In genomic region chrX:102899940-102900916, GRCh38 we compare ENCODE assay signal across 8 cellular contexts. TPM values are rescaled to one million over a fixed set of nuclear protein-coding genes. Genes with fewer than 3 reads are reported as not detected.
DNase-seq lines count a peak whose midpoint lies in the region; ATAC-seq and TF ChIP-seq lines count a peak whose summit lies in the region.

No MANE protein-coding gene starts in this region.

- ATAC-seq in HG03378 (IDR thresholded peaks at IDR 0.05; ENCODE audit: unreplicated experiment), result peak; percentile 84
- peak; percentile 81 for ATAC-seq in activated CD8-positive, alpha-beta T cell treated with anti-CD3 and anti-CD28 coated beads, Interleukin-2, amount 10 ng/mL, durations not matched to agents 7 days and 5 days
- peak; percentile 90 for ATAC-seq in naive thymus-derived CD4-positive, alpha-beta T cell
- peak; percentile 89 for ATAC-seq in stimulated activated effector memory CD8-positive, alpha-beta T cell treated with anti-CD3 and anti-CD28 coated beads, Interleukin-12 subunit alpha, Interleukin-12 subunit beta, amount 100 ng/mL, for 72 hours

- POLR2A ChIA-PET in CD8-positive, alpha-beta memory T cell (lab: Charles Lee), result no interaction called here
- POLR2A ChIA-PET in activated CD8-positive, alpha-beta T cell treated with anti-CD3 and anti-CD28 coated beads, Interleukin-2, amount 10 ng/mL, durations not matched to agents 7 days and 5 days (lab: Charles Lee), result interaction anchor here (0.7 kb wide), 1 partner anchor 20 kb away, joined by 3 read pairs; no protein-coding TSS in a partner anchor
- POLR2A ChIA-PET in naive thymus-derived CD4-positive, alpha-beta T cell (lab: Charles Lee), result no interaction called here

- H3K4me3 Mint-ChIP-seq in CD8-positive, alpha-beta memory T cell, result peak overlapping the region in 3 of 7 donors; percentile 13 to 42 (median 24)
- H3K4me3 Mint-ChIP-seq in activated CD8-positive, alpha-beta T cell treated with anti-CD3 and anti-CD28 coated beads, Interleukin-2, amount 10 ng/mL, durations not matched to agents 7 days and 5 days, result no peak overlapping the region
- H3K4me3 Mint-ChIP-seq in endodermal cell, result no peak overlapping the region
- H3K4me3 Mint-ChIP-seq in naive thymus-derived CD4-positive, alpha-beta T cell, result peak overlapping the region in 7 of 10 donors; percentile 27 to 64 (median 49)
- peak overlapping the region; percentile 61 for H3K4me3 Mint-ChIP-seq in stimulated activated effector memory CD8-positive, alpha-beta T cell treated with anti-CD3 and anti-CD28 coated beads, Interleukin-12 subunit alpha, Interleukin-12 subunit beta, amount 100 ng/mL, for 72 hours

- peak overlapping the region in 1 of 8 donors; percentile 69 for H3K27ac Mint-ChIP-seq in CD8-positive, alpha-beta memory T cell
- no peak overlapping the region for H3K27ac Mint-ChIP-seq in activated CD8-positive, alpha-beta T cell treated with anti-CD3 and anti-CD28 coated beads, Interleukin-2, amount 10 ng/mL, durations not matched to agents 7 days and 5 days
- peak overlapping the region; percentile 36 for H3K27ac Mint-ChIP-seq in endodermal cell
- peak overlapping the region in 1 of 9 donors; percentile 22 for H3K27ac Mint-ChIP-seq in naive thymus-derived CD4-positive, alpha-beta T cell
- no peak overlapping the region for H3K27ac Mint-ChIP-seq in stimulated activated effector memory CD8-positive, alpha-beta T cell treated with anti-CD3 and anti-CD28 coated beads, Interleukin-12 subunit alpha, Interleukin-12 subunit beta, amount 100 ng/mL, for 72 hours

- H3K36me3 Mint-ChIP-seq in CD8-positive, alpha-beta memory T cell, result peaks cover 0 to 15% (median 0%) of the 10 kb centered on the region in 3 donors
- peaks cover 2% of the 10 kb centered on the region for H3K36me3 Mint-ChIP-seq in activated CD8-positive, alpha-beta T cell treated with anti-CD3 and anti-CD28 coated beads, Interleukin-2, amount 10 ng/mL, durations not matched to agents 7 days and 5 days (ENCODE audit: low read depth)
- peaks cover 12% of the 10 kb centered on the region for H3K36me3 Mint-ChIP-seq in endodermal cell (ENCODE audit: low read depth)
- peaks cover 0 to 13% (median 0%) of the 10 kb centered on the region in 5 donors for H3K36me3 Mint-ChIP-seq in naive thymus-derived CD4-positive, alpha-beta T cell
- H3K36me3 Mint-ChIP-seq in stimulated activated effector memory CD8-positive, alpha-beta T cell treated with anti-CD3 and anti-CD28 coated beads, Interleukin-12 subunit alpha, Interleukin-12 subunit beta, amount 100 ng/mL, for 72 hours, result no peaks in the 10 kb centered on the region

- H3K4me1 ChIP-seq in CD8-positive, alpha-beta memory T cell (ENCODE audit: insufficient read depth, low read length), result no peaks in the 10 kb centered on the region
- H3K4me1 ChIP-seq in endodermal cell (ENCODE audit: control insufficient read depth, insufficient read depth, low read length), result no peaks in the 10 kb centered on the region
- H3K4me1 ChIP-seq in naive thymus-derived CD4-positive, alpha-beta T cell (ENCODE audit: control insufficient read depth in 2 of 2, insufficient read depth in 2 of 2, low read length in 2 of 2), result no peaks in the 10 kb centered on the region

- intact Hi-C loops in naive thymus-derived CD4-positive, alpha-beta T cell (cut with micrococcal nuclease), result loop anchor here (1.0 to 5.0 kb wide), 3 partner anchors 38 to 832 kb away; no protein-coding TSS in a partner anchor

- no peak overlapping the region for H3K9ac ChIP-seq in endodermal cell (ENCODE audit: extremely low read depth, low read length, poor library complexity, severe bottlenecking)

- CTCF ChIA-PET in CD8-positive, alpha-beta memory T cell (lab: Charles Lee), result interaction anchor here (0.8 to 2.2 kb wide), 6 partner anchors 9 to 832 kb away, joined by 3 to 6 read pairs (median 3); no protein-coding TSS in a partner anchor
- CTCF ChIA-PET in activated CD8-positive, alpha-beta T cell treated with anti-CD3 and anti-CD28 coated beads, Interleukin-2, amount 10 ng/mL, durations not matched to agents 7 days and 5 days (lab: Charles Lee), result interaction anchor here (0.7 to 2.1 kb wide), 13 partner anchors 10 to 832 kb away, joined by 3 to 7 read pairs (median 4); no protein-coding TSS in a partner anchor
- CTCF ChIA-PET in naive thymus-derived CD4-positive, alpha-beta T cell (lab: Charles Lee), result interaction anchor here (0.6 to 1.7 kb wide), 6 partner anchors 51 to 1747 kb away, joined by 3 to 5 read pairs (median 3); no protein-coding TSS in a partner anchor

- H3K27me3 ChIP-seq in CD8-positive, alpha-beta memory T cell (ENCODE audit: insufficient read depth, low read length, poor library complexity, severe bottlenecking), result no peaks in the 10 kb centered on the region
- no peaks in the 10 kb centered on the region for H3K27me3 ChIP-seq in endodermal cell (ENCODE audit: control insufficient read depth, insufficient read depth, low read length, poor library complexity, severe bottlenecking)
- no peaks in the 10 kb centered on the region for H3K27me3 ChIP-seq in naive thymus-derived CD4-positive, alpha-beta T cell (ENCODE audit: control insufficient read depth in 2 of 2, insufficient read depth in 2 of 2, low read length in 2 of 2)

- peak; percentile 76 for TF ChIP-seq CTCF in endodermal cell (conservative IDR thresholded peaks at IDR 0.05)

- no peaks in the 10 kb centered on the region for H3K9me3 Mint-ChIP-seq in CD8-positive, alpha-beta memory T cell
- H3K9me3 Mint-ChIP-seq in activated CD8-positive, alpha-beta T cell treated with anti-CD3 and anti-CD28 coated beads, Interleukin-2, amount 10 ng/mL, durations not matched to agents 7 days and 5 days (ENCODE audit: insufficient read depth), result no peaks in the 10 kb centered on the region
- peaks cover 28% of the 10 kb centered on the region for H3K9me3 Mint-ChIP-seq in endodermal cell
- H3K9me3 Mint-ChIP-seq in naive thymus-derived CD4-positive, alpha-beta T cell, result peaks cover 0 to 2% (median 0%) of the 10 kb centered on the region in 11 donors
- H3K9me3 Mint-ChIP-seq in stimulated activated effector memory CD8-positive, alpha-beta T cell treated with anti-CD3 and anti-CD28 coated beads, Interleukin-12 subunit alpha, Interleukin-12 subunit beta, amount 100 ng/mL, for 72 hours, result no peaks in the 10 kb centered on the region

- no peaks in the 10 kb centered on the region for H3K36me3 ChIP-seq in CD8-positive, alpha-beta memory T cell (ENCODE audit: insufficient read depth, low read length)
- H3K36me3 ChIP-seq in endodermal cell (ENCODE audit: control insufficient read depth, insufficient read depth, low read length), result no peaks in the 10 kb centered on the region
- no peaks in the 10 kb centered on the region for H3K36me3 ChIP-seq in naive thymus-derived CD4-positive, alpha-beta T cell (ENCODE audit: control insufficient read depth in 2 of 3, insufficient read depth in 3 of 3, low read length in 3 of 3)

- H3K9me3 ChIP-seq in CD8-positive, alpha-beta memory T cell (ENCODE audit: low read length), result no peaks in the 10 kb centered on the region
- H3K9me3 ChIP-seq in endodermal cell (ENCODE audit: control insufficient read depth, low read length), result no peaks in the 10 kb centered on the region
- no peaks in the 10 kb centered on the region for H3K9me3 ChIP-seq in naive thymus-derived CD4-positive, alpha-beta T cell (ENCODE audit: control insufficient read depth in 2 of 3, low read length in 3 of 3)

- peaks cover 6 to 7% (median 7%) of the 10 kb centered on the region in 3 donors for H3K4me1 Mint-ChIP-seq in CD8-positive, alpha-beta memory T cell
- peaks cover 3% of the 10 kb centered on the region for H3K4me1 Mint-ChIP-seq in activated CD8-positive, alpha-beta T cell treated with anti-CD3 and anti-CD28 coated beads, Interleukin-2, amount 10 ng/mL, durations not matched to agents 7 days and 5 days (ENCODE audit: low read depth)
- no peaks in the 10 kb centered on the region for H3K4me1 Mint-ChIP-seq in endodermal cell
- H3K4me1 Mint-ChIP-seq in naive thymus-derived CD4-positive, alpha-beta T cell, result peaks cover 3 to 11% (median 5%) of the 10 kb centered on the region in 7 donors
- peaks cover 10% of the 10 kb centered on the region for H3K4me1 Mint-ChIP-seq in stimulated activated effector memory CD8-positive, alpha-beta T cell treated with anti-CD3 and anti-CD28 coated beads, Interleukin-12 subunit alpha, Interleukin-12 subunit beta, amount 100 ng/mL, for 72 hours

- no peaks in the 10 kb centered on the region for H3K27me3 Mint-ChIP-seq in CD8-positive, alpha-beta memory T cell
- no peaks in the 10 kb centered on the region for H3K27me3 Mint-ChIP-seq in activated CD8-positive, alpha-beta T cell treated with anti-CD3 and anti-CD28 coated beads, Interleukin-2, amount 10 ng/mL, durations not matched to agents 7 days and 5 days (ENCODE audit: low read depth)
- no peaks in the 10 kb centered on the region for H3K27me3 Mint-ChIP-seq in endodermal cell (ENCODE audit: insufficient read depth)
- H3K27me3 Mint-ChIP-seq in naive thymus-derived CD4-positive, alpha-beta T cell, result no peaks in the 10 kb centered on the region

- H3K4me3 ChIP-seq in CD8-positive, alpha-beta memory T cell (ENCODE audit: low read length), result no peak overlapping the region
- no peak overlapping the region for H3K4me3 ChIP-seq in endodermal cell (ENCODE audit: low read length)
- H3K4me3 ChIP-seq in naive thymus-derived CD4-positive, alpha-beta T cell (ENCODE audit: low read length), result no peak overlapping the region

- 50 to 83% methylated on average over 2 to 14 of the region's 15 CpGs for WGBS in endodermal cell (ENCODE audit: insufficient coverage in 1 of 2, insufficient read length in 1 of 2), 2 experiments

- peak; percentile 43 to 69 (median 56) for DNase-seq in CD8-positive, alpha-beta memory T cell
- peak; percentile 3 for DNase-seq in GM19240 (ENCODE audit: insufficient read length, low spot score)
- DNase-seq in NCI-H82 (lab: John Stamatoyannopoulos, UW), result peak; percentile 76
- DNase-seq in activated CD8-positive, alpha-beta T cell treated with anti-CD3 and anti-CD28 coated beads, Interleukin-2, amount 10 ng/mL, durations not matched to agents 7 days and 5 days, result peak; percentile 76
- DNase-seq in endodermal cell, result peak; percentile 93
- DNase-seq in naive thymus-derived CD4-positive, alpha-beta T cell, result peak; percentile 25 to 75 (median 62)
- DNase-seq in stimulated activated effector memory CD8-positive, alpha-beta T cell treated with anti-CD3 and anti-CD28 coated beads, Interleukin-12 subunit alpha, Interleukin-12 subunit beta, amount 100 ng/mL, for 72 hours (ENCODE audit: low spot score in 2 of 2), result peak; percentile 45 to 84

- H3K27ac ChIP-seq in CD8-positive, alpha-beta memory T cell (ENCODE audit: low read depth, low read length), result no peak overlapping the region
- H3K27ac ChIP-seq in endodermal cell (ENCODE audit: low read depth, low read length), result no peak overlapping the region
- H3K27ac ChIP-seq in naive thymus-derived CD4-positive, alpha-beta T cell (ENCODE audit: low read depth, low read length), result no peak overlapping the region

RNA-seq across cellular contexts. Expression of gene RAB40AL, which starts 36.8 kb away (rescaled TPM):
- under 1 TPM; 0.35 to 0.49 TPM for total RNA-seq in CD8-positive, alpha-beta memory T cell
- polyA plus RNA-seq in CD8-positive, alpha-beta memory T cell, result not detected
- total RNA-seq in activated CD8-positive, alpha-beta T cell treated with anti-CD3 and anti-CD28 coated beads, Interleukin-2, amount 10 ng/mL, durations not matched to agents 7 days and 5 days, result under 1 TPM; 0.37 TPM
- 1 to 10 TPM in 1 of 2 donors, under 1 TPM in 1; 0.64 to 1.5 TPM for total RNA-seq in endodermal cell
- polyA plus RNA-seq in endodermal cell (2013, experiment 1 of 2), result 0.46 TPM
- not detected for polyA plus RNA-seq in endodermal cell (2013, experiment 2 of 2)
- total RNA-seq in naive thymus-derived CD4-positive, alpha-beta T cell, result under 1 TPM in 3 of 5 experiments, not detected in 2; 0.37 to 0.48 (median 0.46) TPM
- not detected for polyA plus RNA-seq in naive thymus-derived CD4-positive, alpha-beta T cell

Comparison
In these comparisons a context has a peak if more than half of its experiments do, and no peak if none do; other contexts are left out.
1. DNase-seq: peak in every context shown above with its lines; median percentile 93 in endodermal cell; 76 in NCI-H82; 76 in activated CD8-positive, alpha-beta T cell treated with anti-CD3 and anti-CD28 coated beads, Interleukin-2, amount 10 ng/mL, durations not matched to agents 7 days and 5 days; 64 in stimulated activated effector memory CD8-positive, alpha-beta T cell treated with anti-CD3 and anti-CD28 coated beads, Interleukin-12 subunit alpha, Interleukin-12 subunit beta, amount 100 ng/mL, for 72 hours; 62 in naive thymus-derived CD4-positive, alpha-beta T cell; 56 in CD8-positive, alpha-beta memory T cell; 3 in GM19240.
2. H3K4me3 Mint-ChIP-seq: peak in naive thymus-derived CD4-positive, alpha-beta T cell (7 of 10) and stimulated activated effector memory CD8-positive, alpha-beta T cell treated with anti-CD3 and anti-CD28 coated beads, Interleukin-12 subunit alpha, Interleukin-12 subunit beta, amount 100 ng/mL, for 72 hours (single experiment); none in activated CD8-positive, alpha-beta T cell treated with anti-CD3 and anti-CD28 coated beads, Interleukin-2, amount 10 ng/mL, durations not matched to agents 7 days and 5 days (single experiment) and endodermal cell (single experiment).
3. Peak in every context shown above with its lines, with median percentiles within 50 percentile points of each other: ATAC-seq.